9 cellular contexts compared by ENCODE assay signal in the genomic region with DNA sequence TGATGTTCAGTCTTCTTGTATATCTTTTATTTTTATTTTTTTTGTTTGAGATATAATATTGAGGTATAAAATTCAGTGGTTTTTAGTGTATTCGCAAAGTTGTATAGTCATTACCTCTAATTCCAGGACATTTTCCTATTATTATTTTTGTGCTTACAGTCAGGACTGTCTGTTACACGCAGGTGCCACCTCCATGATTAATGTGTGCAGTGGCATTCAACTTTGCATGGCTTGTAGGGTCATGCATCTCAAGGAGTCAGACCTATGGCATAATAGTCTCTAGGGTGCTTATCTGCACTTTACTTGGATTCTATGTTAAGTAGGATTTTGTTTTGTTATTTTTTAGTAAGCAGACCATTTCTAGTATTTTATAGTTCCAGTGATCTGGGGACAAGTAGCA. TPM values are rescaled to one million over a fixed set of nuclear protein-coding genes. Genes with fewer than 3 reads are reported as not detected.
DNase-seq lines count a peak whose midpoint lies in the region; ATAC-seq and TF ChIP-seq lines count a peak whose summit lies in the region.
"Had no signal": no experiment of that assay in that cellular context is flagged by ENCODE, and none has a peak within 500 bp of the region (broad histone marks: within the 10 kb centered on the region; RNA-seq: fewer than 3 reads in every experiment).

No MANE protein-coding gene starts in this region.

- no peak for ATAC-seq in activated naive CD8-positive, alpha-beta T cell treated with anti-CD3 and anti-CD28 coated beads, Interleukin-2, amount 10 ng/mL, durations not matched to agents 7 days and 5 days (ENCODE audit: low read depth)

- H3K4me3 ChIP-seq in thymus (ENCODE audit: low read length) (peak overlapping the region; percentile 76), lower leg skin (ENCODE audit: low read depth, poor library complexity, severe bottlenecking) (no peak overlapping the region)

- peaks cover 44% of the 10 kb centered on the region for H3K36me3 Mint-ChIP-seq in activated T-cell treated with anti-CD3 and anti-CD28 coated beads, Interleukin-2, amount 50 U/mL, for 24 hours (ENCODE audit: low read depth)
- peaks cover 8% of the 10 kb centered on the region for H3K36me3 Mint-ChIP-seq in activated naive CD8-positive, alpha-beta T cell treated with anti-CD3 and anti-CD28 coated beads, Interleukin-2, amount 10 ng/mL, durations not matched to agents 7 days and 5 days

- no peaks in the 10 kb centered on the region for H3K4me1 ChIP-seq in thymus (ENCODE audit: control insufficient read depth, insufficient read depth, low read length)

- H3K4me1 Mint-ChIP-seq in activated T-cell treated with anti-CD3 and anti-CD28 coated beads, Interleukin-2, amount 50 U/mL, for 24 hours (ENCODE audit: low read depth) = peaks cover 26% of the 10 kb centered on the region
- peaks cover 22% of the 10 kb centered on the region for H3K4me1 Mint-ChIP-seq in activated naive CD8-positive, alpha-beta T cell treated with anti-CD3 and anti-CD28 coated beads, Interleukin-2, amount 10 ng/mL, durations not matched to agents 7 days and 5 days

- peak overlapping the region; percentile 96 for H3K4me3 Mint-ChIP-seq in activated T-cell treated with anti-CD3 and anti-CD28 coated beads, Interleukin-2, amount 50 U/mL, for 24 hours
- peak overlapping the region; percentile 87 for H3K4me3 Mint-ChIP-seq in activated naive CD8-positive, alpha-beta T cell treated with anti-CD3 and anti-CD28 coated beads, Interleukin-2, amount 10 ng/mL, durations not matched to agents 7 days and 5 days

- no peaks in the 10 kb centered on the region for H3K9me3 Mint-ChIP-seq in activated T-cell treated with anti-CD3 and anti-CD28 coated beads, Interleukin-2, amount 50 U/mL, for 24 hours
- H3K9me3 Mint-ChIP-seq in activated naive CD8-positive, alpha-beta T cell treated with anti-CD3 and anti-CD28 coated beads, Interleukin-2, amount 10 ng/mL, durations not matched to agents 7 days and 5 days = no peaks in the 10 kb centered on the region

- no peaks in the 10 kb centered on the region for H3K9me3 ChIP-seq in thymus (ENCODE audit: control insufficient read depth)

- peak overlapping the region; percentile 95 for H3K27ac Mint-ChIP-seq in activated T-cell treated with anti-CD3 and anti-CD28 coated beads, Interleukin-2, amount 50 U/mL, for 24 hours
- peak overlapping the region; percentile 84 for H3K27ac Mint-ChIP-seq in activated naive CD8-positive, alpha-beta T cell treated with anti-CD3 and anti-CD28 coated beads, Interleukin-2, amount 10 ng/mL, durations not matched to agents 7 days and 5 days

- H3K27me3 ChIP-seq in thymus (ENCODE audit: control insufficient read depth, insufficient read depth) = no peaks in the 10 kb centered on the region

- TF ChIP-seq POLR2A in lower leg skin (IDR thresholded peaks at IDR 0.05) = no peak

- POLR2A ChIA-PET in activated naive CD8-positive, alpha-beta T cell treated with anti-CD3 and anti-CD28 coated beads, Interleukin-2, amount 10 ng/mL, durations not matched to agents 7 days and 5 days (lab: Charles Lee) = interaction anchor here (1.5 to 2.9 kb wide), 2 partner anchors 14 to 57 kb away, joined by 4 to 19 read pairs; a partner anchor contains a TSS

- H3K27ac ChIP-seq in thymus (ENCODE audit: low read depth) (no peak overlapping the region), substantia nigra (ENCODE audit: low read depth, low read length, poor library complexity, severe bottlenecking) (no peak overlapping the region)

- no peak for DNase-seq in activated T-cell treated with anti-CD3 and anti-CD28 coated beads, Interleukin-2, amount 50 U/mL, for 24 hours
- DNase-seq in activated T-cell treated with anti-CD3 and anti-CD28 coated beads, Interleukin-2, amount 50 U/mL, for 1 hour = no peak
- no peak for DNase-seq in activated naive CD8-positive, alpha-beta T cell treated with anti-CD3 and anti-CD28 coated beads, Interleukin-2, amount 10 ng/mL, durations not matched to agents 7 days and 5 days
- DNase-seq in left kidney (ENCODE audit: low read depth, low spot score) = peak; percentile 24
- DNase-seq in substantia nigra (lab: John Stamatoyannopoulos, UW) = no peak
- no peak for DNase-seq in lower leg skin (ENCODE audit: low spot score in 2 of 2)
- no peak for DNase-seq in GM19240 (ENCODE audit: insufficient read length, low spot score)

- no peaks in the 10 kb centered on the region for H3K27me3 Mint-ChIP-seq in activated T-cell treated with anti-CD3 and anti-CD28 coated beads, Interleukin-2, amount 50 U/mL, for 24 hours
- no peaks in the 10 kb centered on the region for H3K27me3 Mint-ChIP-seq in activated naive CD8-positive, alpha-beta T cell treated with anti-CD3 and anti-CD28 coated beads, Interleukin-2, amount 10 ng/mL, durations not matched to agents 7 days and 5 days

- H3K36me3 ChIP-seq in thymus (ENCODE audit: control insufficient read depth, insufficient read depth) = peaks cover 8% of the 10 kb centered on the region

- intact Hi-C loops in lower leg skin (cut with DNase I; ENCODE audit: low total_unique reads) = no loop called here

- WGBS in thymus = 44% methylated on average over 2 of the region's 2 CpGs
- WGBS in lower leg skin, 2 donors = 38 to 41% methylated on average over 2 of the region's 2 CpGs

- TF ChIP-seq CTCF in lower leg skin (IDR thresholded peaks at IDR 0.05) = no peak

RNA-seq across cellular contexts. Expression of a gene that starts 1.0 kb away (rescaled TPM):
- 10 to 100 TPM; 45.3 to 47.6 TPM for total RNA-seq in activated naive CD8-positive, alpha-beta T cell treated with anti-CD3 and anti-CD28 coated beads, Interleukin-2, amount 10 ng/mL, durations not matched to agents 7 days and 5 days
- polyA plus RNA-seq in thymus = 27.4 TPM
- total RNA-seq in lower leg skin = 10 to 100 TPM; 27.8 to 31.8 (median 29.3) TPM

RNA-seq across cellular contexts. Expression of a gene that starts 56.7 kb away (rescaled TPM):
- total RNA-seq in activated naive CD8-positive, alpha-beta T cell treated with anti-CD3 and anti-CD28 coated beads, Interleukin-2, amount 10 ng/mL, durations not matched to agents 7 days and 5 days = 100 to 1,000 TPM; 586 to 630 TPM
- 391 TPM for polyA plus RNA-seq in thymus
- 100 to 1,000 TPM; 380 to 450 (median 415) TPM for total RNA-seq in lower leg skin

RNA-seq across cellular contexts. Expression of a gene that starts 58.5 kb away (rescaled TPM):
- not detected for total RNA-seq in activated naive CD8-positive, alpha-beta T cell treated with anti-CD3 and anti-CD28 coated beads, Interleukin-2, amount 10 ng/mL, durations not matched to agents 7 days and 5 days
- 3.1 TPM for polyA plus RNA-seq in thymus
- 10 to 100 TPM in 1 of 4 donors, 1 to 10 TPM in 3; 2.0 to 10.9 (median 4.0) TPM for total RNA-seq in lower leg skin
- total RNA-seq: Daoy had no signal
